1 cellular context compared by ENCODE assay signal in genomic region chr19:1440418-1440801, GRCh38.
TF ChIP-seq lines count a peak whose summit lies in the region.

No MANE protein-coding gene starts in this region.

TF ChIP-seq in GM23338, 12 proteins besides CTCF, POLR2A, EP300 and RAD21:
- TF ChIP-seq ZNF331 (CRISPR knock-in tag; IDR thresholded peaks at IDR 0.05; ENCODE audit: low read depth), result no peak
- no peak for TF ChIP-seq JUNB (IDR thresholded peaks at IDR 0.05; ENCODE audit: unreplicated experiment)
- TF ChIP-seq STAT1 (IDR thresholded peaks at IDR 0.05; ENCODE audit: unreplicated experiment), result no peak
- no peak for TF ChIP-seq ZNF114 (CRISPR knock-in tag; IDR thresholded peaks at IDR 0.05)
- no peak for TF ChIP-seq POLR2AphosphoS5 (IDR thresholded peaks at IDR 0.05; ENCODE audit: low read depth)
- no peak for TF ChIP-seq EZH2phosphoT487 (IDR thresholded peaks at IDR 0.05; ENCODE audit: unreplicated experiment)
- TF ChIP-seq CREB1 (CRISPR knock-in tag; IDR thresholded peaks at IDR 0.05; ENCODE audit: low read depth), result no peak
- TF ChIP-seq REST (IDR thresholded peaks at IDR 0.05; ENCODE audit: unreplicated experiment), result no peak
- TF ChIP-seq, protein P1, sequence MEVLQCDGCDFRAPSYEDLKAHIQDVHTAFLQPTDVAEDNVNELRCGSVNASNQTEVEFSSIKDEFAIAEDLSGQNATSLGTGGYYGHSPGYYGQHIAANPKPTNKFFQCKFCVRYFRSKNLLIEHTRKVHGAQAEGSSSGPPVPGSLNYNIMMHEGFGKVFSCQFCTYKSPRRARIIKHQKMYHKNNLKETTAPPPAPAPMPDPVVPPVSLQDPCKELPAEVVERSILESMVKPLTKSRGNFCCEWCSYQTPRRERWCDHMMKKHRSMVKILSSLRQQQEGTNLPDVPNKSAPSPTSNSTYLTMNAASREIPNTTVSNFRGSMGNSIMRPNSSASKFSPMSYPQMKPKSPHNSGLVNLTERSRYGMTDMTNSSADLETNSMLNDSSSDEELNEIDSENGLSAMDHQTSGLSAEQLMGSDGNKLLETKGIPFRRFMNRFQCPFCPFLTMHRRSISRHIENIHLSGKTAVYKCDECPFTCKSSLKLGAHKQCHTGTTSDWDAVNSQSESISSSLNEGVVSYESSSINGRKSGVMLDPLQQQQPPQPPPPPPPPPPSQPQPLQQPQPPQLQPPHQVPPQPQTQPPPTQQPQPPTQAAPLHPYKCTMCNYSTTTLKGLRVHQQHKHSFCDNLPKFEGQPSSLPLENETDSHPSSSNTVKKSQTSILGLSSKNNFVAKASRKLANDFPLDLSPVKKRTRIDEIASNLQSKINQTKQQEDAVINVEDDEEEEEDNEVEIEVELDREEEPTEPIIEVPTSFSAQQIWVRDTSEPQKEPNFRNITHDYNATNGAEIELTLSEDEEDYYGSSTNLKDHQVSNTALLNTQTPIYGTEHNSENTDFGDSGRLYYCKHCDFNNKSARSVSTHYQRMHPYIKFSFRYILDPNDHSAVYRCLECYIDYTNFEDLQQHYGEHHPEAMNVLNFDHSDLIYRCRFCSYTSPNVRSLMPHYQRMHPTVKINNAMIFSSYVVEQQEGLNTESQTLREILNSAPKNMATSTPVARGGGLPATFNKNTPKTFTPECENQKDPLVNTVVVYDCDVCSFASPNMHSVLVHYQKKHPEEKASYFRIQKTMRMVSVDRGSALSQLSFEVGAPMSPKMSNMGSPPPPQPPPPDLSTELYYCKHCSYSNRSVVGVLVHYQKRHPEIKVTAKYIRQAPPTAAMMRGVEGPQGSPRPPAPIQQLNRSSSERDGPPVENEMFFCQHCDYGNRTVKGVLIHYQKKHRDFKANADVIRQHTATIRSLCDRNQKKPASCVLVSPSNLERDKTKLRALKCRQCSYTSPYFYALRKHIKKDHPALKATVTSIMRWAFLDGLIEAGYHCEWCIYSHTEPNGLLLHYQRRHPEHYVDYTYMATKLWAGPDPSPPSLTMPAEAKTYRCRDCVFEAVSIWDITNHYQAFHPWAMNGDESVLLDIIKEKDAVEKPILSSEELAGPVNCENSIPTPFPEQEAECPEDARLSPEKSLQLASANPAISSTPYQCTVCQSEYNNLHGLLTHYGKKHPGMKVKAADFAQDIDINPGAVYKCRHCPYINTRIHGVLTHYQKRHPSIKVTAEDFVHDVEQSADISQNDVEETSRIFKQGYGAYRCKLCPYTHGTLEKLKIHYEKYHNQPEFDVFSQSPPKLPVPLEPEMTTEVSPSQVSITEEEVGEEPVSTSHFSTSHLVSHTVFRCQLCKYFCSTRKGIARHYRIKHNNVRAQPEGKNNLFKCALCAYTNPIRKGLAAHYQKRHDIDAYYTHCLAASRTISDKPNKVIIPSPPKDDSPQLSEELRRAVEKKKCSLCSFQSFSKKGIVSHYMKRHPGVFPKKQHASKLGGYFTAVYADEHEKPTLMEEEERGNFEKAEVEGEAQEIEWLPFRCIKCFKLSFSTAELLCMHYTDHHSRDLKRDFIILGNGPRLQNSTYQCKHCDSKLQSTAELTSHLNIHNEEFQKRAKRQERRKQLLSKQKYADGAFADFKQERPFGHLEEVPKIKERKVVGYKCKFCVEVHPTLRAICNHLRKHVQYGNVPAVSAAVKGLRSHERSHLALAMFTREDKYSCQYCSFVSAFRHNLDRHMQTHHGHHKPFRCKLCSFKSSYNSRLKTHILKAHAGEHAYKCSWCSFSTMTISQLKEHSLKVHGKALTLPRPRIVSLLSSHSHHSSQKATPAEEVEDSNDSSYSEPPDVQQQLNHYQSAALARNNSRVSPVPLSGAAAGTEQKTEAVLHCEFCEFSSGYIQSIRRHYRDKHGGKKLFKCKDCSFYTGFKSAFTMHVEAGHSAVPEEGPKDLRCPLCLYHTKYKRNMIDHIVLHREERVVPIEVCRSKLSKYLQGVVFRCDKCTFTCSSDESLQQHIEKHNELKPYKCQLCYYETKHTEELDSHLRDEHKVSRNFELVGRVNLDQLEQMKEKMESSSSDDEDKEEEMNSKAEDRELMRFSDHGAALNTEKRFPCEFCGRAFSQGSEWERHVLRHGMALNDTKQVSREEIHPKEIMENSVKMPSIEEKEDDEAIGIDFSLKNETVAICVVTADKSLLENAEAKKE (CRISPR knock-in tag; IDR thresholded peaks at IDR 0.05), result no peak
- no peak for TF ChIP-seq NANOG (IDR thresholded peaks at IDR 0.05; ENCODE audit: borderline replicate concordance)
- TF ChIP-seq, protein P2, sequence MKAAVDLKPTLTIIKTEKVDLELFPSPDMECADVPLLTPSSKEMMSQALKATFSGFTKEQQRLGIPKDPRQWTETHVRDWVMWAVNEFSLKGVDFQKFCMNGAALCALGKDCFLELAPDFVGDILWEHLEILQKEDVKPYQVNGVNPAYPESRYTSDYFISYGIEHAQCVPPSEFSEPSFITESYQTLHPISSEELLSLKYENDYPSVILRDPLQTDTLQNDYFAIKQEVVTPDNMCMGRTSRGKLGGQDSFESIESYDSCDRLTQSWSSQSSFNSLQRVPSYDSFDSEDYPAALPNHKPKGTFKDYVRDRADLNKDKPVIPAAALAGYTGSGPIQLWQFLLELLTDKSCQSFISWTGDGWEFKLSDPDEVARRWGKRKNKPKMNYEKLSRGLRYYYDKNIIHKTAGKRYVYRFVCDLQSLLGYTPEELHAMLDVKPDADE (IDR thresholded peaks at IDR 0.05), result no peak
- TF ChIP-seq EZH2 (IDR thresholded peaks at IDR 0.05; ENCODE audit: low read depth, unreplicated experiment), result no peak
TF ChIP-seq in GM23338: peak in this region for 0.
